In the genomic region with DNA sequence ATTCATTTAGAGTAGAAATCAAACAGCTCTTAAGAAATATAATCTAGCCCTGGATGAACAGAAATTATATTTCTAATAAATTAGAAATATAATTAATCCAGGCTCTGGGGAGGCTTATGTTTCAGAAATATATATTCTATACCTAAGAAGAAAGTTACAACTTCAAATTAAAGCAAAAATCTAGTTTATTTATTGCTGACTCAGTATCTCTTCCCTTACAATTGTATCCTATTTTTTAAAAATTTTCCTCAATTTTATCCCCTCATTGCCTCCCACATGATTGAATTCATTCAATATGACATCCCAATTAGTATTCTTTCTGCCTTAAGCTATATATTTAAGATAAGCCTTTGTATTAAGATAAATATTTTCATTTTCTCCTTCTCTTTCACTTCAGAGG, we compare ENCODE assay signal across 21 cellular contexts.
DNase-seq lines count a peak whose midpoint lies in the region; ATAC-seq, FAIRE-seq and TF ChIP-seq lines count a peak whose summit lies in the region.
"Had no signal": no experiment of that assay in that cellular context is flagged by ENCODE, and none has a peak within 500 bp of the region (broad histone marks: within the 10 kb centered on the region; RNA-seq: fewer than 3 reads in every experiment).

No MANE protein-coding gene starts in this region.

- H3K4me3 Mint-ChIP-seq in activated CD8-positive, alpha-beta memory T cell treated with anti-CD3 and anti-CD28 coated beads, Interleukin-2, amount 10 ng/mL, durations not matched to agents 7 days and 5 days, result no peak overlapping the region
- H3K4me3 Mint-ChIP-seq: B cell; CD4-positive, alpha-beta T cell; CD8-positive, alpha-beta T cell had no signal

- no peaks in the 10 kb centered on the region for H3K9me3 Mint-ChIP-seq in activated CD8-positive, alpha-beta memory T cell treated with anti-CD3 and anti-CD28 coated beads, Interleukin-2, amount 10 ng/mL, durations not matched to agents 7 days and 5 days (ENCODE audit: low read depth)
- H3K9me3 Mint-ChIP-seq: CD4-positive, alpha-beta T cell; CD8-positive, alpha-beta T cell had no signal

- no peak overlapping the region for H4K5ac ChIP-seq in IMR-90 (ENCODE audit: low read depth, low read length)
- H4K5ac ChIP-seq in H1 (ENCODE audit: insufficient read length, low read depth, low read length), result no peak overlapping the region

- ATAC-seq in A549, result no peak
- ATAC-seq in IMR-90 (ENCODE audit: low read depth), result no peak
- ATAC-seq in activated CD8-positive, alpha-beta memory T cell treated with anti-CD3 and anti-CD28 coated beads, Interleukin-2, amount 10 ng/mL, durations not matched to agents 7 days and 5 days, result no peak
- ATAC-seq: CD8-positive, alpha-beta T cell had no signal

- H2BK15ac ChIP-seq in IMR-90 (ENCODE audit: low read depth, low read length) (no peak overlapping the region), H1 (ENCODE audit: low read length) (no peak overlapping the region)

- in situ Hi-C loops in IMR-90 (cut with MboI; ENCODE audit: low sequenced_read_pairs), result no loop called here

- POLR2A ChIA-PET in A549 (lab: Yijun Ruan, JAX) (no interaction called here), IMR-90 (lab: Charles Lee; ENCODE audit: unreplicated experiment) (no interaction called here), H1 (lab: Charles Lee; ENCODE audit: partially characterized antibody) (no interaction called here)

- no peaks in the 10 kb centered on the region for H3K23me2 ChIP-seq in H1 (ENCODE audit: low read depth, low read length)

- H3K9me3 ChIP-seq in A549 (no peaks in the 10 kb centered on the region), IMR-90 (ENCODE audit: control insufficient read depth, insufficient read depth, low read length) (no peaks in the 10 kb centered on the region), H1 (ENCODE audit: insufficient read depth in 2 of 2, low read depth in 1 of 2, low read length in 1 of 2) (no peaks in the 10 kb centered on the region), right atrium auricular region (no peaks in the 10 kb centered on the region)
- H3K9me3 ChIP-seq: BLaER1 treated with 17β-estradiol and CSF1 and Interleukin-3, amounts not matched to agents 10 nM and 100 nM; Caco-2 had no signal

- H3K4me2 ChIP-seq in A549, result no peak overlapping the region
- H3K4me2 ChIP-seq in IMR-90 (ENCODE audit: low read depth, low read length), result no peak overlapping the region
- no peak overlapping the region for H3K4me2 ChIP-seq in H1 (ENCODE audit: insufficient read depth in 1 of 2, low read depth in 2 of 2, low read length in 2 of 2)
- H3K4me2 ChIP-seq: BLaER1 treated with 17β-estradiol and CSF1 and Interleukin-3, amounts not matched to agents 10 nM and 100 nM had no signal

- no peak overlapping the region for H2BK12ac ChIP-seq in H1 (ENCODE audit: low read depth, low read length)

- H3K4me3 ChIP-seq in A549 (no peak overlapping the region), IMR-90 (ENCODE audit: insufficient read depth, low read depth, low read length) (no peak overlapping the region), H1 (ENCODE audit: extremely low read depth in 1 of 4, insufficient read depth in 2 of 4, low read depth in 3 of 4, low read length in 4 of 4) (no peak overlapping the region), right atrium auricular region (no peak overlapping the region)
- H3K4me3 ChIP-seq: BLaER1 treated with 17β-estradiol and CSF1 and Interleukin-3, amounts not matched to agents 10 nM and 100 nM had no signal

- TF ChIP-seq RAD21 in A549 (conservative IDR thresholded peaks at IDR 0.05 in 1 of 2, IDR thresholded peaks at IDR 0.05 in 1 of 2) (no peak), IMR-90 (IDR thresholded peaks at IDR 0.05; ENCODE audit: low read length) (no peak), H1 (IDR thresholded peaks at IDR 0.05 in 1 of 2, conservative IDR thresholded peaks at IDR 0.05 in 1 of 2; ENCODE audit: low read depth in 2 of 2, low read length in 2 of 2) (no peak)

- intact Hi-C loops in IMR-90 (cut with micrococcal nuclease), result no loop called here

- H3K27ac ChIP-seq in A549, result no peak overlapping the region
- no peak overlapping the region for H3K27ac ChIP-seq in IMR-90 (ENCODE audit: insufficient read depth, low read length)
- H3K27ac ChIP-seq in H1 (ENCODE audit: low read depth, low read length), result no peak overlapping the region
- H3K27ac ChIP-seq in right atrium auricular region, result no peak overlapping the region
- H3K27ac ChIP-seq: BLaER1 treated with 17β-estradiol and CSF1 and Interleukin-3, amounts not matched to agents 10 nM and 100 nM; C4-2B had no signal

- no peaks in the 10 kb centered on the region for H3K9me1 ChIP-seq in IMR-90 (ENCODE audit: insufficient read depth, low read length)

- no peaks in the 10 kb centered on the region for H4K20me1 ChIP-seq in IMR-90 (ENCODE audit: insufficient read depth, low read length)
- H4K20me1 ChIP-seq in H1 (replicated peaks in 1 of 2; ENCODE audit: control insufficient read depth in 1 of 2, insufficient read depth in 2 of 2, low read length in 2 of 2), result peaks cover 0 to 1% of the 10 kb centered on the region in 2 experiments
- H4K20me1 ChIP-seq: BLaER1 treated with 17β-estradiol and CSF1 and Interleukin-3, amounts not matched to agents 10 nM and 100 nM had no signal

- H2BK120ac ChIP-seq in IMR-90 (ENCODE audit: low read depth, low read length) (no peak overlapping the region), H1 (replicated peaks; ENCODE audit: low read depth, low read length) (no peak overlapping the region)

- H3K14ac ChIP-seq in IMR-90 (replicated peaks; ENCODE audit: low read depth, low read length) (no peak overlapping the region), H1 (ENCODE audit: insufficient read length) (no peak overlapping the region)

- no peak overlapping the region for H2BK20ac ChIP-seq in IMR-90 (ENCODE audit: low read depth, low read length)
- H2BK20ac ChIP-seq in H1 (ENCODE audit: low read length), result no peak overlapping the region

- no peak overlapping the region for H2AK9ac ChIP-seq in IMR-90 (replicated peaks; ENCODE audit: low read depth, low read length, poor library complexity)

- BruUV-seq in IMR-90 (replicated peaks; lab: Mats Ljungman, UMichigan), result no TSS peak

- H3K4ac ChIP-seq in IMR-90 (ENCODE audit: low read depth, low read length), result no peak overlapping the region
- H3K4ac ChIP-seq in H1 (replicated peaks; ENCODE audit: insufficient read length, low read depth, low read length), result no peak overlapping the region

- H4K8ac ChIP-seq in IMR-90 (ENCODE audit: low read depth in 2 of 2, low read length in 2 of 2), result no peak overlapping the region
- no peak overlapping the region for H4K8ac ChIP-seq in H1 (ENCODE audit: extremely low read depth, insufficient read depth, low read length)

- no peak overlapping the region for H2BK5ac ChIP-seq in IMR-90 (ENCODE audit: low read depth, low read length, poor library complexity, severe bottlenecking)
- H2BK5ac ChIP-seq in H1 (ENCODE audit: low read depth, low read length), result no peak overlapping the region

- TF ChIP-seq CTCF in A549 (IDR thresholded peaks at IDR 0.05), result no peak
- TF ChIP-seq CTCF in IMR-90 (conservative IDR thresholded peaks at IDR 0.05; ENCODE audit: low read depth, low read length), result no peak
- TF ChIP-seq CTCF in H1 (IDR thresholded peaks at IDR 0.05; ENCODE audit: control extremely low read depth in 1 of 3, insufficient read depth in 1 of 3, low read depth in 1 of 3, low read length in 3 of 3), result no peak
- TF ChIP-seq CTCF in right atrium auricular region (IDR thresholded peaks at IDR 0.05), result no peak

- no peak overlapping the region for H3K18ac ChIP-seq in IMR-90 (ENCODE audit: low read depth, low read length)
- H3K18ac ChIP-seq in H1 (ENCODE audit: extremely low read depth, low read length), result no peak overlapping the region

- no peaks in the 10 kb centered on the region for H3K79me1 ChIP-seq in IMR-90 (ENCODE audit: low read depth in 1 of 2, low read length in 2 of 2)
- H3K79me1 ChIP-seq in H1 (ENCODE audit: low read depth, low read length), result no peaks in the 10 kb centered on the region

- H3K9ac ChIP-seq in IMR-90 (ENCODE audit: low read depth, low read length), result no peak overlapping the region
- no peak overlapping the region for H3K9ac ChIP-seq in H1 (replicated peaks in 1 of 4; ENCODE audit: extremely low read depth in 1 of 4, low read depth in 3 of 4, low read length in 3 of 4)
- H3K9ac ChIP-seq: BLaER1 treated with 17β-estradiol and CSF1 and Interleukin-3, amounts not matched to agents 10 nM and 100 nM had no signal

- H3K27me3 Mint-ChIP-seq in activated CD8-positive, alpha-beta memory T cell treated with anti-CD3 and anti-CD28 coated beads, Interleukin-2, amount 10 ng/mL, durations not matched to agents 7 days and 5 days, result no peaks in the 10 kb centered on the region
- H3K27me3 Mint-ChIP-seq: B cell; CD4-positive, alpha-beta T cell had no signal

- FAIRE-seq in A549 (lab: Jason Lieb, UNC), result no peak
- FAIRE-seq in H1 (lab: Jason Lieb, UNC), result no peak
- FAIRE-seq: A204.1, D721Med, G401.6, GM12891, GM19239 had no signal

- H3K4me1 ChIP-seq in A549, result no peaks in the 10 kb centered on the region
- no peaks in the 10 kb centered on the region for H3K4me1 ChIP-seq in IMR-90 (ENCODE audit: control insufficient read depth, insufficient read depth, low read length)
- H3K4me1 ChIP-seq in H1 (replicated peaks in 1 of 4; ENCODE audit: control insufficient read depth in 3 of 4, insufficient read depth in 4 of 4, low read length in 3 of 4), result no peaks in the 10 kb centered on the region
- H3K4me1 ChIP-seq in right atrium auricular region, result no peaks in the 10 kb centered on the region
- H3K4me1 ChIP-seq: BLaER1 treated with 17β-estradiol and CSF1 and Interleukin-3, amounts not matched to agents 10 nM and 100 nM had no signal

- no peak overlapping the region for H3K27ac Mint-ChIP-seq in activated CD8-positive, alpha-beta memory T cell treated with anti-CD3 and anti-CD28 coated beads, Interleukin-2, amount 10 ng/mL, durations not matched to agents 7 days and 5 days
- H3K27ac Mint-ChIP-seq: B cell; CD4-positive, alpha-beta T cell; CD8-positive, alpha-beta T cell had no signal

- H3K27me3 ChIP-seq in IMR-90 (ENCODE audit: control insufficient read depth, insufficient read depth, low read length) (no peaks in the 10 kb centered on the region), H1 (replicated peaks in 1 of 4; ENCODE audit: control insufficient read depth in 3 of 4, extremely low read depth in 1 of 4, insufficient read depth in 3 of 4, low read length in 3 of 4) (no peaks in the 10 kb centered on the region), right atrium auricular region (no peaks in the 10 kb centered on the region)
- H3K27me3 ChIP-seq: BLaER1 treated with 17β-estradiol and CSF1 and Interleukin-3, amounts not matched to agents 10 nM and 100 nM had no signal

- H4K91ac ChIP-seq in IMR-90 (ENCODE audit: insufficient read depth, low read depth, low read length) (no peak overlapping the region), H1 (replicated peaks; ENCODE audit: insufficient read length, low read length) (no peak overlapping the region)

- H3K79me2 ChIP-seq in H1 (ENCODE audit: control insufficient read depth in 1 of 2, insufficient read depth in 2 of 2, low read length in 2 of 2), result 0 out of 4 replicates have a peak, but pooled peaks cover 0 to 2% of the 10 kb centered on the region in 2 experiments

- TF ChIP-seq EP300 in A549 (IDR thresholded peaks at IDR 0.05) (no peak), H1 (IDR thresholded peaks at IDR 0.05; ENCODE audit: borderline replicate concordance in 1 of 2, low read depth in 2 of 2, low read length in 2 of 2) (no peak)

- H3K23ac ChIP-seq in IMR-90 (ENCODE audit: low read depth, low read length), result no peak overlapping the region
- no peak overlapping the region for H3K23ac ChIP-seq in H1 (ENCODE audit: insufficient read length)

- TF ChIP-seq POLR2A in A549 (IDR thresholded peaks at IDR 0.05; ENCODE audit: low read length) (no peak), IMR-90 (IDR thresholded peaks at IDR 0.05; ENCODE audit: low read depth, low read length) (no peak), H1 (IDR thresholded peaks at IDR 0.05; ENCODE audit: control extremely low read depth in 1 of 2, low read depth in 2 of 2, low read length in 2 of 2) (no peak)

- H3K36me3 ChIP-seq in IMR-90 (ENCODE audit: control insufficient read depth, insufficient read depth, low read length), result no peaks in the 10 kb centered on the region
- peaks cover 0 to 3% (median 0%) of the 10 kb centered on the region in 4 experiments; a peak in 1 of 8 replicates for H3K36me3 ChIP-seq in H1 (ENCODE audit: control insufficient read depth in 2 of 4, insufficient read depth in 4 of 4, low read length in 3 of 4)
- H3K36me3 ChIP-seq in right atrium auricular region, result no peaks in the 10 kb centered on the region
- H3K36me3 ChIP-seq: BLaER1 treated with 17β-estradiol and CSF1 and Interleukin-3, amounts not matched to agents 10 nM and 100 nM had no signal

- dilution Hi-C loops in IMR-90 (cut with HindIII; ENCODE audit: low sequenced_read_pairs, unreplicated experiment), result no loop called here

- no peaks in the 10 kb centered on the region for H3K4me1 Mint-ChIP-seq in activated CD8-positive, alpha-beta memory T cell treated with anti-CD3 and anti-CD28 coated beads, Interleukin-2, amount 10 ng/mL, durations not matched to agents 7 days and 5 days
- H3K4me1 Mint-ChIP-seq: B cell had no signal

- H2AFZ ChIP-seq in IMR-90 (replicated peaks; ENCODE audit: low read length, poor library complexity) (no peak overlapping the region), H1 (ENCODE audit: low read length) (no peak overlapping the region)

- H2AK5ac ChIP-seq in IMR-90 (ENCODE audit: low read depth, low read length) (no peak overlapping the region), H1 (ENCODE audit: low read depth, low read length) (no peak overlapping the region)

- H3K56ac ChIP-seq in IMR-90 (ENCODE audit: extremely low read depth, insufficient read depth, low read length), result no peak overlapping the region
- H3K56ac ChIP-seq in H1 (replicated peaks; ENCODE audit: insufficient read length, low read depth, low read length), result no peak overlapping the region

- CTCF ChIA-PET in A549 (lab: Yijun Ruan, JAX) (no interaction called here), IMR-90 (lab: Yijun Ruan, JAX) (no interaction called here), H1 (lab: Charles Lee; ENCODE audit: partially characterized antibody) (no interaction called here)
- CTCF ChIA-PET in activated CD8-positive, alpha-beta memory T cell treated with anti-CD3 and anti-CD28 coated beads, Interleukin-2, amount 10 ng/mL, durations not matched to agents 7 days and 5 days (lab: Charles Lee), result no interaction called here

- H3K36me3 Mint-ChIP-seq in activated CD8-positive, alpha-beta memory T cell treated with anti-CD3 and anti-CD28 coated beads, Interleukin-2, amount 10 ng/mL, durations not matched to agents 7 days and 5 days, result no peaks in the 10 kb centered on the region
- H3K36me3 Mint-ChIP-seq: CD8-positive, alpha-beta T cell had no signal

- no peak for DNase-seq in A549 (ENCODE audit: low read depth in 1 of 2, low spot score in 1 of 2)
- DNase-seq in IMR-90, result no peak
- DNase-seq in H1 (ENCODE audit: low read depth in 1 of 2, low spot score in 2 of 2), result no peak
- no peak for DNase-seq in right atrium auricular region (ENCODE audit: low spot score)
- no peak for DNase-seq in activated CD8-positive, alpha-beta memory T cell treated with anti-CD3 and anti-CD28 coated beads, Interleukin-2, amount 10 ng/mL, durations not matched to agents 7 days and 5 days
- DNase-seq: 8988T; AML-193; Caco-2; Calu3; CD4-positive, alpha-beta T cell; CD8-positive, alpha-beta T cell; DMS79 treated with DMSO at 0.1 percent for 48 hours; GF-D8 had no signal
